In the genomic region with DNA sequence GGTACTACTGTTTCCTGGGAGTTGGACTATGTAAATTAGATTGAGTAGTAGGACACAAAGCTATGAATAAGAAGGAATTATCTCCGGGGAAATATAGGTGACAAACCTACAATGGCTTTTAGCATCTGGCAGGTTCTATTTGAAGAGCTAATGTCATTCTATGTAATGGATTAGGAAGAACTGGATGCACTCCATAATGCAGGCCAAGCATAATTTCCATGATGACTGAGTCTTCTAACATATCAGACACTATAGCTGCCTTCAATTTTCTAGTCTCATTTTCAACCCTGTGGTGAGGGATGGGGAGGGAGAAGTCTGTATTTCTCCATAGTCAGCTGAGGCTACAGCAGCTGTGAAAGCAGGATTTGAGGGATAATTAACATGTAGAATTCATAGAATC, we compare ENCODE assay signal across 22 cellular contexts.
DNase-seq lines count a peak whose midpoint lies in the region; ATAC-seq, FAIRE-seq and TF ChIP-seq lines count a peak whose summit lies in the region.
"Had no signal": no experiment of that assay in that cellular context is flagged by ENCODE, and none has a peak within 500 bp of the region (broad histone marks: within the 10 kb centered on the region; RNA-seq: fewer than 3 reads in every experiment).

No MANE protein-coding gene starts in this region.

- no peak for TF ChIP-seq CTCF in D721Med (IDR thresholded peaks at IDR 0.05; ENCODE audit: insufficient read depth, missing control alignments)

- no peak for DNase-seq in D721Med (ENCODE audit: insufficient read length, low spot score)
- no peak for DNase-seq in H54 (ENCODE audit: insufficient read length, low spot score)
- peak; percentile 73 to 90 for DNase-seq in NCI-H2081 (lab: John Stamatoyannopoulos, UW)
- DNase-seq in NCI-H69 (lab: John Stamatoyannopoulos, UW) = peak; percentile 76
- DNase-seq in iPS-NIHi7 (ENCODE audit: extremely low spot score) = no peak
- DNase-seq in NCI-H748 treated with DMSO at 0.1 percent for 48 hours (lab: John Stamatoyannopoulos, UW) = no peak
- DNase-seq: 8988T; ACHN; BE2C; C1 segment of cervical spinal cord; CD4-positive, alpha-beta memory T cell; CD4-positive, CD25-positive, alpha-beta regulatory T cell; CD8-positive, alpha-beta memory T cell; COR-L47; DMS79 treated with DMSO at 0.1 percent for 48 hours; GF-D8 had no signal

- TF ChIP-seq POLR2A in H54 (IDR thresholded peaks at IDR 0.05; ENCODE audit: low read depth, low read length) = no peak

- peak; percentile 29 for FAIRE-seq in D721Med (lab: Jason Lieb, UNC)
- peak; percentile 38 for FAIRE-seq in H54 (lab: Jason Lieb, UNC)
- FAIRE-seq: A204.1, G401.6, GM12891, GM19239 had no signal

- ATAC-seq in HG02798 (IDR thresholded peaks at IDR 0.05; ENCODE audit: poor library complexity, unreplicated experiment) = no peak
- ATAC-seq in HG03280 (IDR thresholded peaks at IDR 0.05; ENCODE audit: unreplicated experiment) = no peak

Comparison
In these comparisons a context has a peak if more than half of its experiments do, and no peak if none do; other contexts are left out.
1. DNase-seq: peak in NCI-H2081 (2 of 2) and NCI-H69 (single experiment); none in D721Med (single experiment), H54 (single experiment), iPS-NIHi7 (single experiment) and NCI-H748 treated with DMSO at 0.1 percent for 48 hours (single experiment).